ENCODE assay signal across 8 cellular contexts in the genomic region with DNA sequence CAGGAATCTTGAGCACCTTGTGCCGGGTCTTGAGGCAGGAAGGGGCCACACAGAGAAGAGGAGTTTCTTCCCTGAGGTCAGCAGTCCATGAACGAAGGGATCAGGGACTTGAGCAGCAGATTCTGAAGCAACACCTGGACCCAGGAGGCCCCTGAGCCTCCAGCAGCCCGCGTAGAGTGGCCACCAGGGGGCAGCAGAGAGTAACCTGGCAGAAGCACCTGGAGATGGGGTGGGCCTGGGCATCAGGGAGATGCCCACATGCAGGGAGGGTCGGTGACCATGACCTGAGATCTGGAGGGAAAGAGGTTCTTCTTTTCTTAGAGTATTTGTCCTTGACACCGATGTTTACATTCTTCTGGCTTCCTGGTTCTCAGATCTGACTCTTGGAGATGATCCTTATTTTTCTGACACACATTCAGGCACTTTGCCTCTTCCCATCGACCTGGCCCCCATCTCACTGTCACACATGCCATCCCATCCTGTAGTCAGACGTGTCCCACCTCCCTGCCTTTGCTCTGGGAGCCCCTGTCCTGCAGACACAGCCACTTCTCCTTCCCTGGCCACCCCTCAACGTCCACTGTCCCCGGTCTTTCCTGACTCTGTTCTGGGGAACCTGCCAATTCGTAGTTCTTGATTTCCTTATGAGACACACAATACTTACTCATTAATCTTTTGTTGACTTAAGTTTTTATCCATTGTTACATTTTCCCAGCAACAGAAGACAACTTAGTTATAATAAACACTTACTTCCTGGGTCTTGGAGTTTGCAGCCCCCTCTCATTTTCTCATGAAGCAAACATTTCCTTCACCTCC.
DNase-seq lines count a peak whose midpoint lies in the region; ATAC-seq, FAIRE-seq and TF ChIP-seq lines count a peak whose summit lies in the region.

No MANE protein-coding gene starts in this region.

- H3K4me3 ChIP-seq in BJ (ENCODE audit: low read depth, low read length) (no peak overlapping the region), astrocyte (ENCODE audit: insufficient read depth, low read depth, low read length) (no peak overlapping the region)

- no peak overlapping the region for H4K8ac ChIP-seq in H9 (replicated peaks; ENCODE audit: insufficient read length, low read depth, low read length)

- no peaks in the 10 kb centered on the region for H3K4me1 Mint-ChIP-seq in H9
- H3K4me1 Mint-ChIP-seq in astrocyte (ENCODE audit: low read depth, unreplicated experiment), result no peaks in the 10 kb centered on the region

- H3T11ph ChIP-seq in H9 (ENCODE audit: low read length), result no peak overlapping the region

- H3K23me2 ChIP-seq in H9 (ENCODE audit: insufficient read length, low read depth, low read length, poor library complexity, severe bottlenecking), result no peaks in the 10 kb centered on the region

- peaks cover 99% of the 10 kb centered on the region for H3K27me3 Mint-ChIP-seq in H9 (ENCODE audit: low read depth)
- peaks cover 77% of the 10 kb centered on the region for H3K27me3 Mint-ChIP-seq in astrocyte (ENCODE audit: low read depth, unreplicated experiment)

- H3K4ac ChIP-seq in H9 (ENCODE audit: low read depth, low read length), result no peak overlapping the region

- H2AFZ ChIP-seq in H9 (ENCODE audit: low read length) (no peak overlapping the region), astrocyte (ENCODE audit: low read depth, low read length) (no peak overlapping the region)

- FAIRE-seq in astrocyte (lab: Jason Lieb, UNC), result no peak

- no peak overlapping the region for H3K56ac ChIP-seq in H9 (ENCODE audit: insufficient read length, low read depth, low read length)

- H3K18ac ChIP-seq in H9 (ENCODE audit: insufficient read length, low read depth, low read length), result no peak overlapping the region

- no peaks in the 10 kb centered on the region for H3K79me1 ChIP-seq in H9 (ENCODE audit: insufficient read depth, low read depth, low read length, poor library complexity, severe bottlenecking)

- no peak overlapping the region for H2BK12ac ChIP-seq in H9 (ENCODE audit: insufficient read length, low read depth, low read length)

- H2BK120ac ChIP-seq in H9 (ENCODE audit: low read depth, low read length, poor library complexity, severe bottlenecking), result no peak overlapping the region

- H4K20me1 ChIP-seq in H9 (ENCODE audit: control insufficient read depth, insufficient read depth, insufficient read length), result no peaks in the 10 kb centered on the region
- H4K20me1 ChIP-seq in astrocyte (ENCODE audit: insufficient read depth, low read length), result no peaks in the 10 kb centered on the region

- H3K9me3 ChIP-seq in H9 (ENCODE audit: control insufficient read depth, low read depth, low read length) (no peaks in the 10 kb centered on the region), astrocyte (ENCODE audit: insufficient read depth, low read depth, low read length) (no peaks in the 10 kb centered on the region)

- H3K14ac ChIP-seq in H9 (ENCODE audit: insufficient read depth, low read length), result no peak overlapping the region

- no peak overlapping the region for H2BK15ac ChIP-seq in H9 (ENCODE audit: low read depth, low read length)

- TF ChIP-seq CTCF in BJ (IDR thresholded peaks at IDR 0.05; ENCODE audit: insufficient read depth, low read depth, low read length) (peak; percentile 98), H9 (conservative IDR thresholded peaks at IDR 0.05) (peak; percentile 95), astrocyte (IDR thresholded peaks at IDR 0.05; ENCODE audit: insufficient read depth, low read depth, low read length) (peak; percentile 56)

- no peaks in the 10 kb centered on the region for H3K9me3 Mint-ChIP-seq in H9
- H3K9me3 Mint-ChIP-seq in astrocyte (ENCODE audit: unreplicated experiment), result no peaks in the 10 kb centered on the region

- H3K27me3 ChIP-seq in BJ (ENCODE audit: control insufficient read depth, insufficient read depth, low read length) (no peaks in the 10 kb centered on the region; the same call in 1 of the 2 replicates), H9 (ENCODE audit: insufficient read depth, low read length) (peaks cover 29% of the 10 kb centered on the region; the same call in 1 of the 2 replicates), astrocyte (ENCODE audit: insufficient read depth, low read length) (peaks cover 2% of the 10 kb centered on the region)

- H3K4me2 ChIP-seq in H9 (ENCODE audit: insufficient read depth, insufficient read length, low read length) (no peak overlapping the region), astrocyte (ENCODE audit: low read length) (no peak overlapping the region)

- H3K79me2 ChIP-seq in H9 (ENCODE audit: insufficient read depth, low read length) (no peaks in the 10 kb centered on the region), astrocyte (ENCODE audit: insufficient read depth, low read length) (no peaks in the 10 kb centered on the region)

- no peaks in the 10 kb centered on the region for H3K4me1 ChIP-seq in H9 (ENCODE audit: insufficient read depth, low read length)
- H3K4me1 ChIP-seq in astrocyte (ENCODE audit: insufficient read depth, low read length), result no peaks in the 10 kb centered on the region

- H2BK20ac ChIP-seq in H9 (ENCODE audit: low read depth, low read length, poor library complexity, severe bottlenecking), result no peak overlapping the region

- no peak overlapping the region for H3K4me3 Mint-ChIP-seq in H9
- no peak overlapping the region for H3K4me3 Mint-ChIP-seq in astrocyte (ENCODE audit: unreplicated experiment)

- no peak overlapping the region for H2BK5ac ChIP-seq in H9 (ENCODE audit: insufficient read length, low read length)

- POLR2A ChIA-PET in BJ (lab: Charles Lee), result no interaction called here

- no peak overlapping the region for H3K27ac ChIP-seq in H9 (ENCODE audit: insufficient read length, low read depth, low read length)
- no peak overlapping the region for H3K27ac ChIP-seq in astrocyte (ENCODE audit: low read depth, low read length)

- no peak for DNase-seq in BJ (ENCODE audit: low read depth)
- peak; percentile 75 for DNase-seq in H9
- peak; percentile 32 for DNase-seq in T-helper 22 cell (ENCODE audit: low read depth)
- no peak for DNase-seq in astrocyte (ENCODE audit: low read depth)
- peak; percentile 72 for DNase-seq in islet precursor cell
- peak; percentile 72 to 76 for DNase-seq in stimulated activated CD4-positive, alpha-beta T cell treated with anti-CD3 and anti-CD28 coated beads, Interleukin-2, amount 100 ng/mL, for 48 hours
- DNase-seq in NCI-H2107 (lab: John Stamatoyannopoulos, UW), result no peak

- no peak overlapping the region for H2AK5ac ChIP-seq in H9 (ENCODE audit: insufficient read length, low read length)

- CTCF ChIA-PET in BJ (lab: Yijun Ruan, JAX), result interaction anchor here (0.8 to 3.3 kb wide), 10 partner anchors 10 to 246 kb away, joined by 3 to 29 read pairs (median 10); no protein-coding TSS in a partner anchor

- H3K36me3 Mint-ChIP-seq in H9 (ENCODE audit: insufficient read depth in 1 of 3, low read depth in 3 of 3), result no peaks in the 10 kb centered on the region
- H3K36me3 Mint-ChIP-seq in astrocyte (ENCODE audit: low read depth, unreplicated experiment), result no peaks in the 10 kb centered on the region

- ATAC-seq in GM21367 (IDR thresholded peaks at IDR 0.05; ENCODE audit: unreplicated experiment), result no peak

- H3K23ac ChIP-seq in H9 (ENCODE audit: insufficient read length, low read depth, low read length), result no peak overlapping the region

- no peak overlapping the region for H4K5ac ChIP-seq in H9 (ENCODE audit: insufficient read length, low read depth, low read length)

- no CpG with 5 or more reads among the region's 11 CpGs for WGBS in H9 (ENCODE audit: extremely low coverage, insufficient read length, low lambda C conversion rate)

- H4K91ac ChIP-seq in H9 (ENCODE audit: insufficient read length, low read depth, low read length), result no peak overlapping the region

- H3K27ac Mint-ChIP-seq in H9 (peak overlapping the region in 1 of 3 experiments; percentile 22; a peak in 1 of 7 replicates), astrocyte (ENCODE audit: unreplicated experiment) (no peak overlapping the region)

- H3K36me3 ChIP-seq in BJ (ENCODE audit: control insufficient read depth, insufficient read depth, low read length) (no peaks in the 10 kb centered on the region), astrocyte (ENCODE audit: insufficient read depth, low read length) (no peaks in the 10 kb centered on the region)

- H3K9ac ChIP-seq in H9 (ENCODE audit: extremely low read depth, insufficient read length, low read length), result no peak overlapping the region
- no peak overlapping the region for H3K9ac ChIP-seq in astrocyte (ENCODE audit: low read length)

Comparison
In these comparisons a context has a peak if more than half of its experiments do, and no peak if none do; other contexts are left out.
1. DNase-seq: peak in H9 (single experiment), T-helper 22 cell (single experiment), islet precursor cell (single experiment) and stimulated activated CD4-positive, alpha-beta T cell treated with anti-CD3 and anti-CD28 coated beads, Interleukin-2, amount 100 ng/mL, for 48 hours (2 of 2); none in BJ (single experiment), astrocyte (single experiment) and NCI-H2107 (single experiment).
2. Peak in every context shown above with its lines, with median percentiles within 50 percentile points of each other: CTCF ChIP-seq.